Comparison of ENCODE assay signal across 8 cellular contexts in genomic region chr3:160226026-160226739, GRCh38. TPM values are rescaled to one million over a fixed set of nuclear protein-coding genes. Genes with fewer than 3 reads are reported as not detected.
DNase-seq lines count a peak whose midpoint lies in the region; ATAC-seq and TF ChIP-seq lines count a peak whose summit lies in the region.

No MANE protein-coding gene starts in this region.

- peak overlapping the region; percentile 67 for H3K4me3 ChIP-seq in lower lobe of right lung
- peak overlapping the region; percentile 56 for H3K4me3 ChIP-seq in upper lobe of right lung

- DNase-seq in Right ventricle myocardium superior (no peak), Right ventricle myocardium inferior (ENCODE audit: missing footprints) (no peak), NCI-H82 treated with DMSO at 0.1 percent for 48 hours (lab: John Stamatoyannopoulos, UW; ENCODE audit: unreplicated experiment) (peak; percentile 38), lower lobe of right lung (no peak), upper lobe of right lung (no peak), medulla oblongata (ENCODE audit: extremely low spot score) (no peak)
- DNase-seq in central memory CD8-positive, alpha-beta T cell (ENCODE audit: low spot score in 2 of 2), result no peak

- peaks cover 45% of the 10 kb centered on the region for H3K27me3 ChIP-seq in lower lobe of right lung (ENCODE audit: low read depth)
- peaks cover 37% of the 10 kb centered on the region for H3K27me3 ChIP-seq in upper lobe of right lung

- peak; percentile 32 for ATAC-seq in Right ventricle myocardium superior (ENCODE audit: poor library complexity)
- no peak for ATAC-seq in Right ventricle myocardium inferior
- ATAC-seq in HG02642 (IDR thresholded peaks at IDR 0.05; ENCODE audit: poor library complexity, unreplicated experiment), result peak; percentile 26
- ATAC-seq in central memory CD8-positive, alpha-beta T cell (replicated peaks; ENCODE audit: extremely low read depth, poor library complexity, severe bottlenecking), result peak; percentile 4
- peak; percentile 55 to 62 for ATAC-seq in lower lobe of right lung
- peak; percentile 65 for ATAC-seq in upper lobe of right lung

- H3K36me3 Mint-ChIP-seq in central memory CD8-positive, alpha-beta T cell (ENCODE audit: insufficient read depth), result peaks cover 6% of the 10 kb centered on the region

- TF ChIP-seq CTCF in lower lobe of right lung (IDR thresholded peaks at IDR 0.05) (no peak), upper lobe of right lung (IDR thresholded peaks at IDR 0.05) (no peak)

- H3K36me3 ChIP-seq in lower lobe of right lung, result no peaks in the 10 kb centered on the region
- no peaks in the 10 kb centered on the region for H3K36me3 ChIP-seq in upper lobe of right lung

- no peaks in the 10 kb centered on the region for H3K9me3 Mint-ChIP-seq in central memory CD8-positive, alpha-beta T cell

- H3K4me3 Mint-ChIP-seq in central memory CD8-positive, alpha-beta T cell, result peak overlapping the region; percentile 79

- intact Hi-C loops in Right ventricle myocardium superior (cut with DNase I) (no loop called here), Right ventricle myocardium inferior (cut with DNase I) (loop anchor here (10.0 kb wide), 1 partner anchor 191 kb away; no protein-coding TSS in a partner anchor), lower lobe of right lung (cut with DNase I) (no loop called here), upper lobe of right lung (cut with DNase I) (no loop called here)

- no peak overlapping the region for H3K27ac Mint-ChIP-seq in central memory CD8-positive, alpha-beta T cell (ENCODE audit: low read depth)

- no peak overlapping the region for H3K27ac ChIP-seq in lower lobe of right lung
- no peak overlapping the region for H3K27ac ChIP-seq in upper lobe of right lung

- H3K27me3 Mint-ChIP-seq in central memory CD8-positive, alpha-beta T cell, result peaks cover 54% of the 10 kb centered on the region

- H3K4me1 ChIP-seq in lower lobe of right lung (peaks cover 20% of the 10 kb centered on the region), upper lobe of right lung (peaks cover 10% of the 10 kb centered on the region)

- H3K4me1 Mint-ChIP-seq in central memory CD8-positive, alpha-beta T cell, result peaks cover 19% of the 10 kb centered on the region

- H3K9me3 ChIP-seq in lower lobe of right lung (no peaks in the 10 kb centered on the region), upper lobe of right lung (no peaks in the 10 kb centered on the region)

RNA-seq across cellular contexts. Expression of gene C3orf80, which starts 1.0 kb away (rescaled TPM):
- total RNA-seq in Right ventricle myocardium superior (not detected), Right ventricle myocardium inferior (0.22 TPM), lower lobe of right lung (1.2 TPM), upper lobe of right lung (1.3 TPM)
